8 cellular contexts compared by ENCODE assay signal in genomic region chr15:60649845-60650548, GRCh38.
A peak's percentile ranks its signal among the peaks of the same experiment; 100 is the strongest.
DNase-seq lines count a peak whose midpoint lies in the region; ATAC-seq and TF ChIP-seq lines count a peak whose summit lies in the region.

No MANE protein-coding gene starts in this region.

- H3K4me3 ChIP-seq in astrocyte of the spinal cord (ENCODE audit: low read depth, low read length) (no peak overlapping the region), ovary (no peak overlapping the region)

- H3K27ac ChIP-seq in ovary = no peak overlapping the region

- no peak for TF ChIP-seq EP300 in ovary (IDR thresholded peaks at IDR 0.05)

- no peaks in the 10 kb centered on the region for H3K36me3 ChIP-seq in ovary

- TF ChIP-seq CTCF in astrocyte of the spinal cord (IDR thresholded peaks at IDR 0.05; ENCODE audit: low read depth, low read length) (no peak), ovary (IDR thresholded peaks at IDR 0.05) (no peak)

- in situ Hi-C loops in astrocyte of the spinal cord (cut with HindIII; ENCODE audit: low sequenced_read_pairs) = no loop called here

- H3K9me3 ChIP-seq in ovary = no peaks in the 10 kb centered on the region

- DNase-seq in LHCN-M2 (ENCODE audit: low read depth) = peak; percentile 46
- peak; percentile 20 for DNase-seq in astrocyte of the spinal cord (ENCODE audit: low read depth, low spot score)
- DNase-seq in stimulated activated CD4-positive, alpha-beta T cell treated with anti-CD3 and anti-CD28 coated beads, TNF-alpha, amount 100 ng/mL, for 48 hours (ENCODE audit: low read depth in 3 of 3) = peak in 2 of 3 donors; percentile 18 to 31
- DNase-seq in ovary = no peak
- no peak for DNase-seq in iPS-NIHi7 (ENCODE audit: extremely low spot score)
- DNase-seq in hepatic stellate cell (ENCODE audit: low spot score) = no peak

- no peaks in the 10 kb centered on the region for H3K27me3 ChIP-seq in ovary

- intact Hi-C loops in ovary (cut with DNase I) = no loop called here

- TF ChIP-seq POLR2A in ovary (IDR thresholded peaks at IDR 0.05) = no peak

- ATAC-seq in GM19467 (IDR thresholded peaks at IDR 0.05; ENCODE audit: unreplicated experiment) (peak; percentile 47), HG02970 (IDR thresholded peaks at IDR 0.05; ENCODE audit: low FRiP score, unreplicated experiment) (no peak)

- WGBS in ovary, 3 donors = 70 to 74% (median 73%) methylated on average over 10 of the region's 10 CpGs

- H3K4me1 ChIP-seq in ovary (ENCODE audit: insufficient read depth) = peaks cover 3% of the 10 kb centered on the region

Comparison
In these comparisons a context has a peak if more than half of its experiments do, and no peak if none do; other contexts are left out.
1. DNase-seq: peak in LHCN-M2 (single experiment), astrocyte of the spinal cord (single experiment) and stimulated activated CD4-positive, alpha-beta T cell treated with anti-CD3 and anti-CD28 coated beads, TNF-alpha, amount 100 ng/mL, for 48 hours (2 of 3); none in ovary (0 of 5), iPS-NIHi7 (single experiment) and hepatic stellate cell (single experiment).